ENCODE assay signal across 21 cellular contexts in the genomic region with DNA sequence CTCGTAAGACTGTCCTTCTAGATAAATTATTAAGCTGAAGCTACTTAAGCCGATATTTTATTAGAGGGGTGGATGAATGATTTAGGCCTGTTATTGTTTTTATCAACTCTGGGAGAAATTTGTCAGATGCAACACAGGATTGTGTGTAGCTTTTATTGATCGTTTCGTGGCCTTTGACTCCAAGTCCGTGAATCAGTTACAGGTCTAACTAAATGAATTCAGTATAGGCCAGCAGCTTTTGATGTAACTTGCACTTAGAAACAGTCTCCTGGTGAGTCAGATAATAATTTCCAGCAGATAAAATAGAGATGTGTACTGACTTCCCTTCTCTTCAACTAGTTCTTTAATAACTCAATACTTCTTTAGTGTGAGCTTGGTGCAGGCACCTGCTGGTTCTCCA.
DNase-seq lines count a peak whose midpoint lies in the region; ATAC-seq, FAIRE-seq and TF ChIP-seq lines count a peak whose summit lies in the region.
"Had no signal": no experiment of that assay in that cellular context is flagged by ENCODE, and none has a peak within 500 bp of the region (broad histone marks: within the 10 kb centered on the region; RNA-seq: fewer than 3 reads in every experiment).

No MANE protein-coding gene starts in this region.

- WGBS in SK-N-SH (ENCODE audit: low lambda C conversion rate) = 1% methylated on average over 5 of the region's 5 CpGs
- 28% methylated on average over 5 of the region's 5 CpGs for WGBS in liver
- WGBS in pancreas, 2 donors = 24 to 39% methylated on average over 5 of the region's 5 CpGs
- 60 to 73% methylated on average over 5 of the region's 5 CpGs for WGBS in lower leg skin, 2 donors

- no peak for FAIRE-seq in pancreas (lab: Jason Lieb, UNC)
- FAIRE-seq: A549, D721Med, GM12892, GM18507, H54 had no signal

- no peaks in the 10 kb centered on the region for H3K79me2 ChIP-seq in SK-N-SH (ENCODE audit: insufficient read depth)

- no peaks in the 10 kb centered on the region for H3K9me3 ChIP-seq in SK-N-SH
- H3K9me3 ChIP-seq in liver (ENCODE audit: control insufficient read depth in 4 of 4, low read length in 3 of 4) = peaks cover 0 to 1% (median 0%) of the 10 kb centered on the region in 4 donors
- H3K9me3 ChIP-seq in pancreas = no peaks in the 10 kb centered on the region
- H3K9me3 ChIP-seq in MG63 = no peaks in the 10 kb centered on the region
- H3K9me3 ChIP-seq: A549, Caco-2 had no signal

- no peak for TF ChIP-seq EP300 in SK-N-SH (IDR thresholded peaks at IDR 0.05; ENCODE audit: borderline replicate concordance in 1 of 2, low read depth in 1 of 2, low read length in 1 of 2)

- H3F3A ChIP-seq in SK-N-SH (replicated peaks; ENCODE audit: insufficient read depth) = no peaks in the 10 kb centered on the region

- H3K9ac ChIP-seq in SK-N-SH (no peak overlapping the region), liver (ENCODE audit: low read depth in 1 of 2, low read length in 2 of 2) (no peak overlapping the region)

- CTCF ChIA-PET in SK-N-SH (lab: Yijun Ruan, JAX) = interaction anchor here (0.9 to 1.8 kb wide), 3 partner anchors 14 to 314 kb away, joined by 3 to 5 read pairs (median 3); no protein-coding TSS in a partner anchor

- POLR2A ChIA-PET in SK-N-SH (lab: Yijun Ruan, JAX) = no interaction called here

- intact Hi-C loops in pancreas (cut with DNase I) (no loop called here), lower leg skin (cut with DNase I; ENCODE audit: low total_unique reads) (no loop called here)

- no peak for TF ChIP-seq RAD21 in SK-N-SH (IDR thresholded peaks at IDR 0.05; ENCODE audit: low read length)
- TF ChIP-seq RAD21 in liver (IDR thresholded peaks at IDR 0.05) = peak; percentile 23 to 30

- no peak for TF ChIP-seq POLR2A in lower leg skin (IDR thresholded peaks at IDR 0.05)

- DNase-seq in SK-N-SH (no peak), pancreas (peak in 2 of 6 donors; percentile 13 to 24), lower leg skin (ENCODE audit: low spot score in 2 of 2) (no peak), MG63 (no peak)
- DNase-seq: AML-193; Caco-2; CD4-positive, alpha-beta T cell; GDM1; HCEC 1CT had no signal

- H3K4me2 ChIP-seq in SK-N-SH = no peak overlapping the region
- H3K4me2 ChIP-seq: A549, GM23338 had no signal

- TF ChIP-seq CTCF in SK-N-SH (IDR thresholded peaks at IDR 0.05) (no peak), liver (IDR thresholded peaks at IDR 0.05; ENCODE audit: low read depth, low read length, missing input control) (no peak), pancreas (IDR thresholded peaks at IDR 0.05) (no peak), lower leg skin (IDR thresholded peaks at IDR 0.05) (no peak)

- H3K27ac ChIP-seq in SK-N-SH (ENCODE audit: low read depth in 2 of 2, low read length in 1 of 2) (no peak overlapping the region), liver (ENCODE audit: low read depth in 1 of 2, low read length in 2 of 2) (peak overlapping the region in 1 of 2 donors; percentile 29), pancreas (no peak overlapping the region)
- H3K27ac ChIP-seq: 22Rv1, A549, C4-2B, HL-60 had no signal

- ATAC-seq in SK-N-SH treated with all-trans-retinoic acid at 6 μM for 48 hours (no peak), pancreas (peak; percentile 53 to 92 (median 76)), GM21786 (IDR thresholded peaks at IDR 0.05; ENCODE audit: unreplicated experiment) (no peak)
- ATAC-seq: A549, GM23338 had no signal

- no peaks in the 10 kb centered on the region for H3K9me2 ChIP-seq in SK-N-SH

- H3K4me1 ChIP-seq in SK-N-SH (ENCODE audit: control insufficient read depth in 1 of 2, insufficient read depth in 2 of 2, low read depth in 1 of 2, low read length in 1 of 2) (no peaks in the 10 kb centered on the region), liver (ENCODE audit: control insufficient read depth in 4 of 4, insufficient read depth in 4 of 4, low read length in 3 of 4) (peaks cover 2 to 25% (median 14%) of the 10 kb centered on the region in 4 donors), pancreas (no peaks in the 10 kb centered on the region)
- H3K4me1 ChIP-seq: A549, Caco-2 had no signal

- H3K36me3 ChIP-seq in SK-N-SH (replicated peaks in 1 of 2; ENCODE audit: control insufficient read depth in 1 of 2, insufficient read depth in 2 of 2, low read length in 1 of 2) (no peaks in the 10 kb centered on the region), liver (ENCODE audit: control insufficient read depth in 4 of 4, insufficient read depth in 3 of 4, low read depth in 1 of 4, low read length in 3 of 4) (no peaks in the 10 kb centered on the region), pancreas (no peaks in the 10 kb centered on the region), MG63 (no peaks in the 10 kb centered on the region)

- H3K27me3 ChIP-seq in SK-N-SH (ENCODE audit: insufficient read depth) (no peaks in the 10 kb centered on the region; the same call in 1 of the 2 replicates), liver (ENCODE audit: control insufficient read depth in 4 of 4, insufficient read depth in 4 of 4, low read length in 3 of 4) (no peaks in the 10 kb centered on the region), pancreas (no peaks in the 10 kb centered on the region), MG63 (no peaks in the 10 kb centered on the region)

- peak overlapping the region; percentile 21; the same call in 1 of the 2 replicates for H2AFZ ChIP-seq in SK-N-SH (ENCODE audit: low read depth)
- H2AFZ ChIP-seq: GM23338 had no signal

- H4K20me1 ChIP-seq in SK-N-SH (ENCODE audit: insufficient read depth) = no peaks in the 10 kb centered on the region

- H3K4me3 ChIP-seq in SK-N-SH (ENCODE audit: low read depth in 2 of 2, low read length in 1 of 2) (no peak overlapping the region), liver (ENCODE audit: low read depth in 1 of 3, low read length in 3 of 3) (no peak overlapping the region), pancreas (no peak overlapping the region), lower leg skin (ENCODE audit: low read depth, poor library complexity, severe bottlenecking) (no peak overlapping the region), MG63 (no peak overlapping the region)
- H3K4me3 ChIP-seq: A549, GM23338 had no signal

TF ChIP-seq in SK-N-SH, 30 proteins besides CTCF, POLR2A, EP300 and RAD21:
- TF ChIP-seq GATA2 (CRISPR knock-in tag; IDR thresholded peaks at IDR 0.05) (no peak), TAF1 (IDR thresholded peaks at IDR 0.05; ENCODE audit: borderline replicate concordance, low read depth, low read length) (no peak), NFIC (IDR thresholded peaks at IDR 0.05; ENCODE audit: borderline replicate concordance) (no peak), RXRA (IDR thresholded peaks at IDR 0.05; ENCODE audit: borderline replicate concordance, low read depth) (no peak), MXI1 (IDR thresholded peaks at IDR 0.05; ENCODE audit: low read depth, low read length) (no peak), GABPA (IDR thresholded peaks at IDR 0.05; ENCODE audit: low read depth) (no peak), TCF12 (IDR thresholded peaks at IDR 0.05) (no peak)

TF ChIP-seq in SK-N-SH treated with all-trans-retinoic acid at 6 μM for 48 hours, 23 proteins besides CTCF, POLR2A, EP300 and RAD21 (continues in another document):
- TF ChIP-seq ARNTL (CRISPR knock-in tag; IDR thresholded peaks at IDR 0.05; ENCODE audit: borderline replicate concordance, low read depth) (no peak), PPARA (CRISPR knock-in tag; IDR thresholded peaks at IDR 0.05; ENCODE audit: borderline replicate concordance) (no peak)

TF ChIP-seq in liver, 16 proteins besides CTCF, POLR2A, EP300 and RAD21 (continues in another document):
- TF ChIP-seq FOXA2 (IDR thresholded peaks at IDR 0.05) (no peak), JUND (IDR thresholded peaks at IDR 0.05) (peak; percentile 37 to 84), NR2F2 (IDR thresholded peaks at IDR 0.05) (peak; percentile 83), HNF4A (conservative IDR thresholded peaks at IDR 0.05) (peak; percentile 92 to 98)
- TF ChIP-seq, protein P1, sequence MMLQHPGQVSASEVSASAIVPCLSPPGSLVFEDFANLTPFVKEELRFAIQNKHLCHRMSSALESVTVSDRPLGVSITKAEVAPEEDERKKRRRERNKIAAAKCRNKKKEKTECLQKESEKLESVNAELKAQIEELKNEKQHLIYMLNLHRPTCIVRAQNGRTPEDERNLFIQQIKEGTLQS (IDR thresholded peaks at IDR 0.05) = no peak
- TF ChIP-seq, protein P2, sequence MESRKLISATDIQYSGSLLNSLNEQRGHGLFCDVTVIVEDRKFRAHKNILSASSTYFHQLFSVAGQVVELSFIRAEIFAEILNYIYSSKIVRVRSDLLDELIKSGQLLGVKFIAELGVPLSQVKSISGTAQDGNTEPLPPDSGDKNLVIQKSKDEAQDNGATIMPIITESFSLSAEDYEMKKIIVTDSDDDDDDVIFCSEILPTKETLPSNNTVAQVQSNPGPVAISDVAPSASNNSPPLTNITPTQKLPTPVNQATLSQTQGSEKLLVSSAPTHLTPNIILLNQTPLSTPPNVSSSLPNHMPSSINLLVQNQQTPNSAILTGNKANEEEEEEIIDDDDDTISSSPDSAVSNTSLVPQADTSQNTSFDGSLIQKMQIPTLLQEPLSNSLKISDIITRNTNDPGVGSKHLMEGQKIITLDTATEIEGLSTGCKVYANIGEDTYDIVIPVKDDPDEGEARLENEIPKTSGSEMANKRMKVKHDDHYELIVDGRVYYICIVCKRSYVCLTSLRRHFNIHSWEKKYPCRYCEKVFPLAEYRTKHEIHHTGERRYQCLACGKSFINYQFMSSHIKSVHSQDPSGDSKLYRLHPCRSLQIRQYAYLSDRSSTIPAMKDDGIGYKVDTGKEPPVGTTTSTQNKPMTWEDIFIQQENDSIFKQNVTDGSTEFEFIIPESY (IDR thresholded peaks at IDR 0.05) = peak; percentile 60

Comparison
In these comparisons a context has a peak if more than half of its experiments do, and no peak if none do; other contexts are left out.
1. ATAC-seq: peak in pancreas (4 of 4); none in SK-N-SH treated with all-trans-retinoic acid at 6 μM for 48 hours (single experiment) and GM21786 (single experiment).